In the genomic region with DNA sequence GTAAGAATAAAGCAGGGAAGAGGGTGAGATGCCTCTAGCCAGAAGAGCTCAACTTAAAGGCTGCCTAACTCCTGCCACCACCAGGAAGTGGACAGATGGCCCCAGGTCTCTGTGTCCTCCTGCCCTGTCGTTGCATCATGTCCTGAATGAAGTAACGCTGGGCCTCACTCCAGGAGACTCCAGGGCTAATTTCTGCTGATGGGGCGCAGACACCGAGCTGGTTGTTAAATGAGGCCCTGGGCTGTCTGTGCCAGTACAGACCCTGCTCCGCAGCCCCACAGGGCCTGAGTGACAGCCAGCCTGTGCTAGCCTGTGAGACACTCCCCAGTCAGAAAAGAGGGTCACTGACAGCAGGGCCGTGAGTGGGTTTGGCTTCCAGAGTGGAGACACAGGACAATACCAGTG, we compare ENCODE assay signal across 19 cellular contexts. TPM values are rescaled to one million over a fixed set of nuclear protein-coding genes. Genes with fewer than 3 reads are reported as not detected.
DNase-seq lines count a peak whose midpoint lies in the region; ATAC-seq and TF ChIP-seq lines count a peak whose summit lies in the region.
"Had no signal": no experiment of that assay in that cellular context is flagged by ENCODE, and none has a peak within 500 bp of the region (broad histone marks: within the 10 kb centered on the region; RNA-seq: fewer than 3 reads in every experiment).

No MANE protein-coding gene starts in this region.

- H3K4me1 ChIP-seq in HEK293 (ENCODE audit: control insufficient read depth, insufficient read depth, low read length) = peaks cover 12% of the 10 kb centered on the region
- H3K4me1 ChIP-seq in neutrophil (ENCODE audit: control insufficient read depth in 1 of 2, insufficient read depth in 1 of 2, low read depth in 1 of 2, low read length in 1 of 2) = peaks cover 39 to 40% of the 10 kb centered on the region in 2 experiments
- H3K4me1 ChIP-seq: HAP-1 had no signal

- H3K27me3 Mint-ChIP-seq in WTC11 (ENCODE audit: low read depth) (no peaks in the 10 kb centered on the region), osteocyte (ENCODE audit: unreplicated experiment) (no peaks in the 10 kb centered on the region)

- DNase-seq in WTC11 (ENCODE audit: low spot score) (no peak), cardiac septum (ENCODE audit: low spot score) (peak; percentile 82), NCI-H2196 treated with DMSO at 0.1 percent for 48 hours (lab: John Stamatoyannopoulos, UW; ENCODE audit: unreplicated experiment) (no peak), HEK293T (ENCODE audit: extremely low spot score) (no peak), osteocyte (ENCODE audit: extremely low spot score, unreplicated experiment) (no peak)
- DNase-seq: MM.1S, NCI-H2081 treated with DMSO at 0.1 percent for 48 hours, NCI-H69, trophoblast cell had no signal

- H3K9me3 ChIP-seq in HEK293 (ENCODE audit: control insufficient read depth, insufficient read depth, low read depth, low read length) = no peaks in the 10 kb centered on the region
- H3K9me3 ChIP-seq in neutrophil = no peaks in the 10 kb centered on the region
- H3K9me3 ChIP-seq: adrenal gland, HAP-1 had no signal

- no peak overlapping the region for H3K4me3 Mint-ChIP-seq in WTC11
- H3K4me3 Mint-ChIP-seq in osteocyte (ENCODE audit: unreplicated experiment) = no peak overlapping the region
- H3K4me3 Mint-ChIP-seq: central memory CD8-positive, alpha-beta T cell; stimulated activated effector memory CD8-positive, alpha-beta T cell treated with anti-CD3 and anti-CD28 coated beads, Interleukin-12 subunit alpha, Interleukin-12 subunit beta, amount 100 ng/mL, for 72 hours had no signal

- H3K36me3 ChIP-seq in HEK293 (ENCODE audit: control insufficient read depth in 2 of 2, insufficient read depth in 1 of 2, low read length in 2 of 2) (no peaks in the 10 kb centered on the region), neutrophil (no peaks in the 10 kb centered on the region)
- H3K36me3 ChIP-seq: adrenal gland, HAP-1 had no signal

- H3K4me3 ChIP-seq in HEK293 (ENCODE audit: low read depth, low read length) = no peak overlapping the region
- H3K4me3 ChIP-seq in neutrophil (ENCODE audit: low read depth in 1 of 2, low read length in 1 of 2) = peak overlapping the region; percentile 19 to 21
- H3K4me3 ChIP-seq: adrenal gland, HAP-1, skin epidermis had no signal

- intact Hi-C loops in cardiac septum (cut with DNase I) = no loop called here

- H3K27ac ChIP-seq in HEK293 (ENCODE audit: extremely low read depth, low read depth, low read length) (no peak overlapping the region), neutrophil (peak overlapping the region; percentile 81)
- H3K27ac ChIP-seq: adrenal gland had no signal

- H3K9me3 Mint-ChIP-seq in WTC11 (no peaks in the 10 kb centered on the region), osteocyte (ENCODE audit: unreplicated experiment) (no peaks in the 10 kb centered on the region)
- H3K9me3 Mint-ChIP-seq: central memory CD8-positive, alpha-beta T cell; stimulated activated effector memory CD8-positive, alpha-beta T cell treated with anti-CD3 and anti-CD28 coated beads, Interleukin-12 subunit alpha, Interleukin-12 subunit beta, amount 100 ng/mL, for 72 hours had no signal

- no peak overlapping the region for H3K27ac Mint-ChIP-seq in WTC11
- H3K27ac Mint-ChIP-seq in osteocyte (ENCODE audit: unreplicated experiment) = no peak overlapping the region
- H3K27ac Mint-ChIP-seq: stimulated activated effector memory CD8-positive, alpha-beta T cell treated with anti-CD3 and anti-CD28 coated beads, Interleukin-12 subunit alpha, Interleukin-12 subunit beta, amount 100 ng/mL, for 72 hours had no signal

- no peak for ATAC-seq in WTC11
- ATAC-seq in HG02798 (IDR thresholded peaks at IDR 0.05; ENCODE audit: poor library complexity, unreplicated experiment) = no peak
- ATAC-seq: Panc1; stimulated activated effector memory CD8-positive, alpha-beta T cell treated with anti-CD3 and anti-CD28 coated beads, Interleukin-12 subunit alpha, Interleukin-12 subunit beta, amount 100 ng/mL, for 72 hours had no signal

- TF ChIP-seq CTCF in HEK293 (tag by site-specific recombination; IDR thresholded peaks at IDR 0.05) (no peak), WTC11 (IDR thresholded peaks at IDR 0.05) (no peak), neutrophil (IDR thresholded peaks at IDR 0.05) (no peak), osteocyte (IDR thresholded peaks at IDR 0.05) (no peak)

- H3K36me3 Mint-ChIP-seq in WTC11 = no peaks in the 10 kb centered on the region
- no peaks in the 10 kb centered on the region for H3K36me3 Mint-ChIP-seq in osteocyte (ENCODE audit: unreplicated experiment)
- H3K36me3 Mint-ChIP-seq: stimulated activated effector memory CD8-positive, alpha-beta T cell treated with anti-CD3 and anti-CD28 coated beads, Interleukin-12 subunit alpha, Interleukin-12 subunit beta, amount 100 ng/mL, for 72 hours had no signal

- CTCF ChIA-PET in HEK293 (lab: Yijun Ruan, JAX) (interaction anchor here (0.7 to 2.4 kb wide), 4 partner anchors 16 to 288 kb away, joined by 3 to 8 read pairs (median 4); no protein-coding TSS in a partner anchor), WTC11 (lab: Charles Lee) (interaction anchor here (1.1 to 1.2 kb wide), 2 partner anchors 28 to 40 kb away, joined by 3 read pairs; a partner anchor contains a TSS), HEK293T (lab: Yijun Ruan, JAX) (no interaction called here)

- POLR2A ChIA-PET in HEK293 (lab: Yijun Ruan, JAX) (interaction anchor here (0.6 kb wide), 1 partner anchor 107 kb away, joined by 3 read pairs; no protein-coding TSS in a partner anchor), WTC11 (lab: Charles Lee) (no interaction called here), HEK293T (lab: Yijun Ruan, JAX) (interaction anchor here (1.4 kb wide), 1 partner anchor 29 kb away, joined by 4 read pairs; a partner anchor contains a TSS)

- peaks cover 14% of the 10 kb centered on the region for H3K4me1 Mint-ChIP-seq in WTC11
- H3K4me1 Mint-ChIP-seq in osteocyte (ENCODE audit: unreplicated experiment) = peaks cover 19% of the 10 kb centered on the region
- H3K4me1 Mint-ChIP-seq: central memory CD8-positive, alpha-beta T cell had no signal

- H3K27me3 ChIP-seq in neutrophil = no peaks in the 10 kb centered on the region

TF ChIP-seq in HEK293, 187 proteins besides CTCF, POLR2A, EP300 and RAD21:
- TF ChIP-seq ZNF837 (tag by site-specific recombination; IDR thresholded peaks at IDR 0.05) = no peak
- TF ChIP-seq HOXD13 (CRISPR knock-in tag; IDR thresholded peaks at IDR 0.05; ENCODE audit: borderline replicate concordance) = 0 out of 2 replicates have a peak, but pooled peaks have one; percentile 30
- peak; percentile 24; the same call in 1 of the 2 replicates for TF ChIP-seq ZIC2 (tag by site-specific recombination; IDR thresholded peaks at IDR 0.05)

TF ChIP-seq in WTC11, 78 proteins besides CTCF, POLR2A, EP300 and RAD21:
- TF ChIP-seq NFATC4 (CRISPR knock-in tag; IDR thresholded peaks at IDR 0.05) (no peak), GABPB1 (CRISPR knock-in tag; IDR thresholded peaks at IDR 0.05) (peak; percentile 99)

TF ChIP-seq in HEK293T, 16 proteins besides CTCF, POLR2A, EP300 and RAD21:
- no peak for TF ChIP-seq BHLHE40 (IDR thresholded peaks at IDR 0.05; ENCODE audit: borderline replicate concordance)
- TF ChIP-seq HDGF (IDR thresholded peaks at IDR 0.05; ENCODE audit: borderline replicate concordance) = no peak
- no peak for TF ChIP-seq ELF4 (IDR thresholded peaks at IDR 0.05)
- no peak for TF ChIP-seq LEF1 (IDR thresholded peaks at IDR 0.05; ENCODE audit: borderline replicate concordance)
- TF ChIP-seq SUZ12 (IDR thresholded peaks at IDR 0.05) = no peak
- TF ChIP-seq NFRKB (IDR thresholded peaks at IDR 0.05) = no peak
- TF ChIP-seq, protein P1, sequence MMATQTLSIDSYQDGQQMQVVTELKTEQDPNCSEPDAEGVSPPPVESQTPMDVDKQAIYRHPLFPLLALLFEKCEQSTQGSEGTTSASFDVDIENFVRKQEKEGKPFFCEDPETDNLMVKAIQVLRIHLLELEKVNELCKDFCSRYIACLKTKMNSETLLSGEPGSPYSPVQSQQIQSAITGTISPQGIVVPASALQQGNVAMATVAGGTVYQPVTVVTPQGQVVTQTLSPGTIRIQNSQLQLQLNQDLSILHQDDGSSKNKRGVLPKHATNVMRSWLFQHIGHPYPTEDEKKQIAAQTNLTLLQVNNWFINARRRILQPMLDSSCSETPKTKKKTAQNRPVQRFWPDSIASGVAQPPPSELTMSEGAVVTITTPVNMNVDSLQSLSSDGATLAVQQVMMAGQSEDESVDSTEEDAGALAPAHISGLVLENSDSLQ (IDR thresholded peaks at IDR 0.05) = no peak
- no peak for TF ChIP-seq TARDBP (IDR thresholded peaks at IDR 0.05)
- no peak for TF ChIP-seq SP1 (IDR thresholded peaks at IDR 0.05)
- TF ChIP-seq FOXK2 (IDR thresholded peaks at IDR 0.05) = no peak

RNA-seq across cellular contexts. Expression of a gene that starts 6.5 kb away (rescaled TPM):
- total RNA-seq in WTC11 (2021) = 0.44 to 1.1 TPM (median 0.89 TPM) in 3 replicates
- 16.6 TPM for total RNA-seq in cardiac septum
- total RNA-seq in osteocyte = 3.0 and 4.0 TPM in 2 replicates
- total RNA-seq: lung microvascular endothelial cell had no signal

RNA-seq across cellular contexts. Expression of a gene that starts 28.7 kb away (rescaled TPM):
- total RNA-seq in WTC11 (2021) (65.8 to 105 TPM (median 95.3 TPM) in 3 replicates), cardiac septum (209 TPM), osteocyte (68.9 and 75.7 TPM in 2 replicates)

RNA-seq across cellular contexts. Expression of a gene that starts 48.7 kb away (rescaled TPM):
- total RNA-seq in WTC11 (2021) = 46.6 to 62.9 TPM (median 48.2 TPM) in 3 replicates
- total RNA-seq in cardiac septum = 29.6 TPM
- 69.3 and 70.4 TPM in 2 replicates for total RNA-seq in osteocyte
